10 cellular contexts compared by ENCODE assay signal in genomic region chr5:75048457-75048953, GRCh38. TPM values are rescaled to one million over a fixed set of nuclear protein-coding genes. Genes with fewer than 3 reads are reported as not detected.
DNase-seq lines count a peak whose midpoint lies in the region; ATAC-seq and TF ChIP-seq lines count a peak whose summit lies in the region.
"Had no signal": no experiment of that assay in that cellular context is flagged by ENCODE, and none has a peak within 500 bp of the region (broad histone marks: within the 10 kb centered on the region; RNA-seq: fewer than 3 reads in every experiment).

No MANE protein-coding gene starts in this region.

- no peak overlapping the region for H3K27ac ChIP-seq in subcutaneous abdominal adipose tissue (ENCODE audit: low read depth, low read length)
- H3K27ac ChIP-seq: A549 had no signal

- no peak for TF ChIP-seq CTCF in choroid plexus epithelial cell (conservative IDR thresholded peaks at IDR 0.05; ENCODE audit: low read depth, low read length)

- H3K27me3 ChIP-seq in subcutaneous abdominal adipose tissue (ENCODE audit: control insufficient read depth in 5 of 5, insufficient read depth in 4 of 5, low read length in 5 of 5): peaks cover 0 to 6% (median 0%) of the 10 kb centered on the region in 5 donors

- no peak overlapping the region for H3K27ac Mint-ChIP-seq in activated CD4-positive, alpha-beta T cell treated with anti-CD3 and anti-CD28 coated beads, Interleukin-2, amount 10 ng/mL, durations not matched to agents 24 days and 14 days

- H3K4me1 Mint-ChIP-seq in activated CD4-positive, alpha-beta T cell treated with anti-CD3 and anti-CD28 coated beads, Interleukin-2, amount 10 ng/mL, durations not matched to agents 24 days and 14 days: peaks cover 60% of the 10 kb centered on the region

- peak; percentile 39 for ATAC-seq in HG03139 (IDR thresholded peaks at IDR 0.05; ENCODE audit: unreplicated experiment)
- ATAC-seq in HG02840 (IDR thresholded peaks at IDR 0.05; ENCODE audit: low FRiP score, unreplicated experiment): no peak
- ATAC-seq: A549, HCT116 had no signal

- H3K36me3 Mint-ChIP-seq in activated CD4-positive, alpha-beta T cell treated with anti-CD3 and anti-CD28 coated beads, Interleukin-2, amount 10 ng/mL, durations not matched to agents 24 days and 14 days (ENCODE audit: low read depth): peaks cover 23% of the 10 kb centered on the region

- H3K36me3 ChIP-seq in subcutaneous abdominal adipose tissue (ENCODE audit: control insufficient read depth in 5 of 5, insufficient read depth in 5 of 5, low read length in 5 of 5): peaks cover 0 to 2% (median 0%) of the 10 kb centered on the region in 5 donors

- peak; percentile 63 for DNase-seq in activated CD4-positive, alpha-beta T cell treated with anti-CD3 and anti-CD28 coated beads, Interleukin-2, amount 10 ng/mL, durations not matched to agents 24 days and 14 days
- DNase-seq in activated CD4-positive, alpha-beta T cell treated with anti-CD3 and anti-CD28 coated beads, Interleukin-2, amount 50 U/mL, for 48 hours: no peak
- DNase-seq in choroid plexus epithelial cell (ENCODE audit: low read depth) (peak; percentile 70), T-helper 9 cell (no peak)
- DNase-seq in activated CD4-positive, CD25-positive, alpha-beta regulatory T cell treated with anti-CD3 and anti-CD28 coated beads, Interleukin-2, amount 50 U/mL, for 72 hours: no peak

- intact Hi-C loops in activated CD4-positive, alpha-beta T cell treated with anti-CD3 and anti-CD28 coated beads, Interleukin-2, amount 10 ng/mL, durations not matched to agents 24 days and 14 days (cut with micrococcal nuclease): loop anchor here (5.0 to 10.0 kb wide), 2 partner anchors 74 to 111 kb away; no protein-coding TSS in a partner anchor

- H3K27me3 Mint-ChIP-seq in activated CD4-positive, alpha-beta T cell treated with anti-CD3 and anti-CD28 coated beads, Interleukin-2, amount 10 ng/mL, durations not matched to agents 24 days and 14 days: peaks cover 2% of the 10 kb centered on the region

- peaks cover under 1% of the 10 kb centered on the region for H3K9me3 Mint-ChIP-seq in activated CD4-positive, alpha-beta T cell treated with anti-CD3 and anti-CD28 coated beads, Interleukin-2, amount 10 ng/mL, durations not matched to agents 24 days and 14 days

- H3K4me3 Mint-ChIP-seq in activated CD4-positive, alpha-beta T cell treated with anti-CD3 and anti-CD28 coated beads, Interleukin-2, amount 10 ng/mL, durations not matched to agents 24 days and 14 days: peak overlapping the region; percentile 26

- no peak overlapping the region for H3K9ac ChIP-seq in subcutaneous abdominal adipose tissue (ENCODE audit: low read length in 5 of 5)

- H3K9me3 ChIP-seq in subcutaneous abdominal adipose tissue (ENCODE audit: control insufficient read depth in 5 of 5, low read length in 5 of 5): no peaks in the 10 kb centered on the region
- H3K9me3 ChIP-seq: A549 had no signal

- peak overlapping the region; percentile 17 for H3K4me3 ChIP-seq in choroid plexus epithelial cell (ENCODE audit: low read depth, low read length)
- H3K4me3 ChIP-seq in subcutaneous abdominal adipose tissue (ENCODE audit: low read depth in 1 of 5, low read length in 5 of 5): peak overlapping the region in 4 of 5 donors; percentile 31 to 64 (median 50)
- H3K4me3 ChIP-seq: A549 had no signal

- H3K4me1 ChIP-seq in subcutaneous abdominal adipose tissue (ENCODE audit: control insufficient read depth in 5 of 5, insufficient read depth in 5 of 5, low read length in 5 of 5): peaks cover 0 to 23% (median 6%) of the 10 kb centered on the region in 5 donors

RNA-seq across cellular contexts. Expression of gene GCNT4, which starts 3.9 kb away (rescaled TPM):
- 0.52 and 0.70 TPM in 2 replicates for total RNA-seq in activated CD4-positive, alpha-beta T cell treated with anti-CD3 and anti-CD28 coated beads, Interleukin-2, amount 10 ng/mL, durations not matched to agents 24 days and 14 days

Comparison
In these comparisons a context has a peak if more than half of its experiments do, and no peak if none do; other contexts are left out.
1. DNase-seq: peak in activated CD4-positive, alpha-beta T cell treated with anti-CD3 and anti-CD28 coated beads, Interleukin-2, amount 10 ng/mL, durations not matched to agents 24 days and 14 days (single experiment) and choroid plexus epithelial cell (single experiment); none in activated CD4-positive, alpha-beta T cell treated with anti-CD3 and anti-CD28 coated beads, Interleukin-2, amount 50 U/mL, for 48 hours (0 of 2), activated CD4-positive, CD25-positive, alpha-beta regulatory T cell treated with anti-CD3 and anti-CD28 coated beads, Interleukin-2, amount 50 U/mL, for 72 hours (single experiment) and T-helper 9 cell (single experiment).